In genomic region chr22:49451070-49451840, GRCh38 we compare ENCODE assay signal across 1 cellular context.
TF ChIP-seq lines count a peak whose summit lies in the region.

No MANE protein-coding gene starts in this region.

TF ChIP-seq in K562, 482 proteins besides CTCF, POLR2A, EP300 and RAD21 (continued from another document):
- no peak for TF ChIP-seq ZBTB40 (IDR thresholded peaks at IDR 0.05)
- TF ChIP-seq ZBTB40 (CRISPR knock-in tag; IDR thresholded peaks at IDR 0.05), result no peak
- TF ChIP-seq ILF3 (IDR thresholded peaks at IDR 0.05; ENCODE audit: borderline replicate concordance), result no peak
TF ChIP-seq in K562: peak in this region for 1.
